Comparison of ENCODE assay signal across 8 cellular contexts in genomic region chrX:128781506-128781905, GRCh38.
DNase-seq lines count a peak whose midpoint lies in the region; ATAC-seq and TF ChIP-seq lines count a peak whose summit lies in the region.

No MANE protein-coding gene starts in this region.

- TF ChIP-seq CTCF in sigmoid colon (IDR thresholded peaks at IDR 0.05): peak in 1 of 4 experiments; percentile 18

- in situ Hi-C loops in ACHN (cut with HindIII; ENCODE audit: low pct_ligation_motif_present, low pct_unique_long_range_greater_than_20kb, low sequenced_read_pairs): no loop called here

- H3K27ac ChIP-seq in sigmoid colon: no peak overlapping the region

- TF ChIP-seq POLR2A in sigmoid colon (IDR thresholded peaks at IDR 0.05): no peak

- DNase-seq in DMS53 treated with DMSO at 0.1 percent for 48 hours (lab: John Stamatoyannopoulos, UW; ENCODE audit: unreplicated experiment) (peak; percentile 49), SW480 (ENCODE audit: low spot score) (peak; percentile 17), kidney tubule cell (ENCODE audit: low spot score) (peak; percentile 18), ACHN (no peak), LoVo (ENCODE audit: low spot score) (no peak), sigmoid colon (no peak), Right ventricle myocardium superior (no peak)

- ATAC-seq in HG02870 (IDR thresholded peaks at IDR 0.05; ENCODE audit: unreplicated experiment) (peak; percentile 51), Right ventricle myocardium superior (ENCODE audit: poor library complexity) (no peak)

- no peaks in the 10 kb centered on the region for H3K27me3 ChIP-seq in sigmoid colon

- 39 to 81% methylated on average over 1 of the region's 1 CpG for WGBS in sigmoid colon, 2 donors

- intact Hi-C loops in sigmoid colon (cut with DNase I): no loop called here
- intact Hi-C loops in Right ventricle myocardium superior (cut with DNase I): no loop called here

- H3K36me3 ChIP-seq in sigmoid colon: no peaks in the 10 kb centered on the region

- TF ChIP-seq EP300 in sigmoid colon (IDR thresholded peaks at IDR 0.05): no peak

- H3K4me1 ChIP-seq in sigmoid colon: no peaks in the 10 kb centered on the region

- no peaks in the 10 kb centered on the region for H3K9me3 ChIP-seq in sigmoid colon

- no peak overlapping the region for H3K4me3 ChIP-seq in sigmoid colon

Comparison
In these comparisons a context has a peak if more than half of its experiments do, and no peak if none do; other contexts are left out.
1. DNase-seq: peak in DMS53 treated with DMSO at 0.1 percent for 48 hours (single experiment), SW480 (single experiment) and kidney tubule cell (single experiment); none in ACHN (single experiment), LoVo (single experiment), sigmoid colon (single experiment) and Right ventricle myocardium superior (single experiment).